8 cellular contexts compared by ENCODE assay signal in genomic region chr3:4988815-4989648, GRCh38. TPM values are rescaled to one million over a fixed set of nuclear protein-coding genes. Genes with fewer than 3 reads are reported as not detected.
DNase-seq lines count a peak whose midpoint lies in the region; ATAC-seq and TF ChIP-seq lines count a peak whose summit lies in the region.

No MANE protein-coding gene starts in this region.

- no peak overlapping the region for H3K23ac ChIP-seq in trophoblast cell (ENCODE audit: low read length)

- no peak for ATAC-seq in Panc1
- no peak for ATAC-seq in HG03025 (IDR thresholded peaks at IDR 0.05; ENCODE audit: low FRiP score, unreplicated experiment)
- ATAC-seq in GM21786 (IDR thresholded peaks at IDR 0.05; ENCODE audit: unreplicated experiment): no peak
- ATAC-seq in HG03039 (IDR thresholded peaks at IDR 0.05; ENCODE audit: unreplicated experiment): no peak

- H3K4me2 ChIP-seq in fibroblast of lung (ENCODE audit: extremely low read depth, insufficient read depth, low read length): no peak overlapping the region
- no peak overlapping the region for H3K4me2 ChIP-seq in trophoblast cell (ENCODE audit: low read length)

- no peak overlapping the region for H3K4me3 Mint-ChIP-seq in Calu3 (ENCODE audit: low read depth, unreplicated experiment)

- H3K18ac ChIP-seq in trophoblast cell (ENCODE audit: low read length): peak overlapping the region; percentile 53

- peak overlapping the region; percentile 21 for H2BK5ac ChIP-seq in trophoblast cell (ENCODE audit: low read depth, low read length, poor library complexity)

- no CpG with 5 or more reads among the region's 14 CpGs for WGBS in trophoblast cell (ENCODE audit: extremely low coverage, insufficient coverage, insufficient read length)

- H2AK5ac ChIP-seq in trophoblast cell (ENCODE audit: low read length): peak overlapping the region; percentile 55

- H3K9ac ChIP-seq in fibroblast of lung (ENCODE audit: insufficient read depth, low read length) (peak overlapping the region; percentile 27), trophoblast cell (ENCODE audit: low read length) (no peak overlapping the region)

- H3K4me1 Mint-ChIP-seq in Calu3 (ENCODE audit: low read depth, unreplicated experiment): peaks cover 31% of the 10 kb centered on the region

- no peaks in the 10 kb centered on the region for H3K9me3 Mint-ChIP-seq in Calu3 (ENCODE audit: low read depth, unreplicated experiment)

- H3K27ac ChIP-seq in Panc1 (ENCODE audit: low read length): peak overlapping the region; percentile 79
- H3K27ac ChIP-seq in fibroblast of lung (ENCODE audit: insufficient read depth, low read length): peak overlapping the region; percentile 14
- H3K27ac ChIP-seq in trophoblast cell (ENCODE audit: low read depth, low read length): peak overlapping the region; percentile 1

- H4K12ac ChIP-seq in trophoblast cell (ENCODE audit: low read depth, low read length): no peak overlapping the region

- POLR2A ChIA-PET in Panc1 (lab: Charles Lee): interaction anchor here (1.7 kb wide), 1 partner anchor 10 kb away, joined by 9 read pairs; the partner anchor contains the start of gene BHLHE40

- intact Hi-C loops in Calu3 (cut with micrococcal nuclease; ENCODE audit: unreplicated experiment) (no loop called here), Panc1 (cut with micrococcal nuclease; ENCODE audit: unreplicated experiment) (no loop called here)

- peaks cover 31% of the 10 kb centered on the region for H3K36me3 Mint-ChIP-seq in Calu3 (ENCODE audit: insufficient read depth, unreplicated experiment)

- no peaks in the 10 kb centered on the region for H4K20me1 ChIP-seq in fibroblast of lung (ENCODE audit: control insufficient read depth, extremely low read depth, insufficient read depth, low read length)

- H3K9me3 ChIP-seq in Panc1 (ENCODE audit: control insufficient read depth, insufficient read depth, low read depth, low read length) (no peaks in the 10 kb centered on the region), fibroblast of lung (ENCODE audit: control insufficient read depth, insufficient read depth, low read depth, low read length) (no peaks in the 10 kb centered on the region), trophoblast cell (ENCODE audit: insufficient read depth, low read depth, low read length) (no peaks in the 10 kb centered on the region)

- H3K27me3 Mint-ChIP-seq in Calu3 (ENCODE audit: unreplicated experiment): no peaks in the 10 kb centered on the region

- H3K4ac ChIP-seq in trophoblast cell (ENCODE audit: low read depth, low read length): peak overlapping the region; percentile 24

- H3K79me1 ChIP-seq in trophoblast cell (ENCODE audit: low read length): peaks cover 32% of the 10 kb centered on the region

- H3K4me3 ChIP-seq in Panc1 (ENCODE audit: low read depth in 2 of 2, low read length in 2 of 2) (no peak overlapping the region), fibroblast of lung (replicated peaks in 1 of 4; ENCODE audit: control extremely low read depth in 1 of 4, insufficient read depth in 1 of 4, low read depth in 3 of 4, low read length in 4 of 4) (no peak overlapping the region), trophoblast cell (ENCODE audit: low read depth, low read length) (no peak overlapping the region)

- peak overlapping the region; percentile 94 for H2BK12ac ChIP-seq in trophoblast cell (ENCODE audit: low read length)

- no peaks in the 10 kb centered on the region for H3K27me3 ChIP-seq in Panc1 (ENCODE audit: control insufficient read depth, insufficient read depth, low read length)
- H3K27me3 ChIP-seq in fibroblast of lung (ENCODE audit: control insufficient read depth, insufficient read depth, low read length): no peaks in the 10 kb centered on the region
- H3K27me3 ChIP-seq in trophoblast cell (ENCODE audit: insufficient read depth, low read length): no peaks in the 10 kb centered on the region

- peak overlapping the region; percentile 69 for H3K14ac ChIP-seq in trophoblast cell (ENCODE audit: low read length)

- in situ Hi-C loops in Panc1 (cut with HindIII; ENCODE audit: low pct_unique_long_range_greater_than_20kb, low sequenced_read_pairs): no loop called here

- CTCF ChIA-PET in Calu3 (lab: Charles Lee): interaction anchor here (2.8 kb wide), 1 partner anchor 28 kb away, joined by 13 read pairs; no protein-coding TSS in a partner anchor
- CTCF ChIA-PET in Panc1 (lab: Charles Lee): no interaction called here

- H3K36me3 ChIP-seq in Panc1 (ENCODE audit: control insufficient read depth, insufficient read depth, low read length): peaks cover 3% of the 10 kb centered on the region; the same call in 1 of the 2 replicates
- H3K36me3 ChIP-seq in fibroblast of lung (ENCODE audit: control insufficient read depth, insufficient read depth, low read length): no peaks in the 10 kb centered on the region
- peaks cover 4 to 5% of the 10 kb centered on the region in 2 experiments for H3K36me3 ChIP-seq in trophoblast cell (ENCODE audit: control insufficient read depth in 1 of 2, insufficient read depth in 2 of 2, low read length in 2 of 2)

- no peak for TF ChIP-seq CTCF in Calu3 (IDR thresholded peaks at IDR 0.05; ENCODE audit: unreplicated experiment)
- TF ChIP-seq CTCF in Panc1 (IDR thresholded peaks at IDR 0.05): no peak
- no peak for TF ChIP-seq CTCF in fibroblast of lung (conservative IDR thresholded peaks at IDR 0.05 in 1 of 2, IDR thresholded peaks at IDR 0.05 in 1 of 2; ENCODE audit: low read depth in 1 of 2, low read length in 2 of 2)

- peak overlapping the region; percentile 67 for H4K91ac ChIP-seq in trophoblast cell (ENCODE audit: low read depth, low read length)

- no peak for DNase-seq in Calu3
- DNase-seq in Panc1 (ENCODE audit: low read depth, low spot score): no peak
- peak; percentile 48 to 77 for DNase-seq in fibroblast of lung (ENCODE audit: low read depth in 2 of 2)
- DNase-seq in trophoblast cell: no peak
- DNase-seq in inferior parietal cortex (ENCODE audit: extremely low spot score): no peak

- H3K79me2 ChIP-seq in fibroblast of lung (ENCODE audit: control insufficient read depth, insufficient read depth, low read length) (no peaks in the 10 kb centered on the region), trophoblast cell (ENCODE audit: control insufficient read depth, insufficient read depth, low read length, poor library complexity) (peaks cover 4% of the 10 kb centered on the region)

- peak overlapping the region; percentile 30 for H3K27ac Mint-ChIP-seq in Calu3 (ENCODE audit: unreplicated experiment)

- H2BK120ac ChIP-seq in trophoblast cell (ENCODE audit: insufficient read depth, low read length, poor library complexity): peak overlapping the region; percentile 45

- peak overlapping the region; percentile 43 for H4K8ac ChIP-seq in trophoblast cell (ENCODE audit: low read depth, low read length)

- no TSS peak for BruUV-seq in Calu3 (replicated peaks; lab: Mats Ljungman, UMichigan)
- BruUV-seq in Panc1 (replicated peaks; lab: Mats Ljungman, UMichigan): no TSS peak

- peak overlapping the region; percentile 58 for H2AFZ ChIP-seq in fibroblast of lung (ENCODE audit: low read length)
- no peak overlapping the region for H2AFZ ChIP-seq in trophoblast cell (ENCODE audit: insufficient read depth, low read length, poor library complexity)

- H3K4me1 ChIP-seq in Panc1 (ENCODE audit: control insufficient read depth, insufficient read depth, low read length) (peaks cover 46% of the 10 kb centered on the region), fibroblast of lung (ENCODE audit: control insufficient read depth, extremely low read depth, insufficient read depth, low read length) (peaks cover 26% of the 10 kb centered on the region), trophoblast cell (ENCODE audit: control insufficient read depth in 1 of 2, insufficient read depth in 2 of 2, low read length in 2 of 2) (peaks cover 12 to 22% of the 10 kb centered on the region in 2 experiments)

RNA-seq across cellular contexts. Expression of gene BHLHE40, which starts 9.8 kb away (rescaled TPM):
- 62.2 and 71.9 TPM in 2 replicates for total RNA-seq in Calu3 (2022)
- 78.4 TPM for total RNA-seq in Panc1 (2021; ENCODE audit: unreplicated experiment)
- 63.8 TPM for polyA plus RNA-seq in Panc1 (2012; ENCODE audit: insufficient read length)
- total RNA-seq in fibroblast of lung: 12.8 and 16.7 TPM in 2 replicates
- 20.8 and 28.4 TPM in 2 replicates for polyA plus RNA-seq in fibroblast of lung
- polyA plus RNA-seq in fibroblast of lung (2012): 20.9 and 37.6 TPM in 2 replicates
- 46.1 and 68.2 TPM in 2 replicates for polyA minus RNA-seq in fibroblast of lung (ENCODE audit: low replicate concordance)
- polyA plus RNA-seq in trophoblast cell (2013): 173 and 187 TPM in 2 replicates

Comparison
In these comparisons a context has a peak if more than half of its experiments do, and no peak if none do; other contexts are left out.
1. DNase-seq: peak in fibroblast of lung (2 of 2); none in Calu3 (single experiment), Panc1 (single experiment), trophoblast cell (0 of 2) and inferior parietal cortex (single experiment).
2. H3K27ac ChIP-seq: peak in every context shown above with its lines; median percentile 79 in Panc1; 14 in fibroblast of lung; 1 in trophoblast cell.